In genomic region chr1:31663622-31664452, GRCh38 we compare ENCODE assay signal across 8 cellular contexts. TPM values are rescaled to one million over a fixed set of nuclear protein-coding genes. Genes with fewer than 3 reads are reported as not detected.
DNase-seq lines count a peak whose midpoint lies in the region; ATAC-seq and TF ChIP-seq lines count a peak whose summit lies in the region.

No MANE protein-coding gene starts in this region.

- intact Hi-C loops in mucosa of descending colon (cut with DNase I, micrococcal nuclease): loop anchor here in 1 of 2 donors (5.0 kb wide), 1 partner anchor 123 kb away; no protein-coding TSS in a partner anchor

- no peaks in the 10 kb centered on the region for H3K36me3 ChIP-seq in mucosa of descending colon (ENCODE audit: low read depth)

- peaks cover 3 to 9% of the 10 kb centered on the region in 2 donors for H3K4me1 Mint-ChIP-seq in stimulated activated naive B cell treated with anti-CD40 and anti-IgM and Interleukin-4, amounts not matched to agents 10 μg/mL and 1 μg/mL and 100 μg/mL, for 72 hours

- ATAC-seq in mucosa of descending colon (peak; percentile 42), GM18870 (IDR thresholded peaks at IDR 0.05; ENCODE audit: unreplicated experiment) (no peak)
- peak; percentile 35 to 50 for ATAC-seq in stimulated activated naive B cell treated with anti-CD40 and anti-IgM and Interleukin-4, amounts not matched to agents 10 μg/mL and 1 μg/mL and 100 μg/mL, for 72 hours (replicated peaks)

- H3K27ac Mint-ChIP-seq in stimulated activated naive B cell treated with anti-CD40 and anti-IgM and Interleukin-4, amounts not matched to agents 10 μg/mL and 1 μg/mL and 100 μg/mL, for 72 hours: no peak overlapping the region

- no peaks in the 10 kb centered on the region for H3K36me3 Mint-ChIP-seq in stimulated activated naive B cell treated with anti-CD40 and anti-IgM and Interleukin-4, amounts not matched to agents 10 μg/mL and 1 μg/mL and 100 μg/mL, for 72 hours

- no peaks in the 10 kb centered on the region for H3K9me3 Mint-ChIP-seq in stimulated activated naive B cell treated with anti-CD40 and anti-IgM and Interleukin-4, amounts not matched to agents 10 μg/mL and 1 μg/mL and 100 μg/mL, for 72 hours

- no peak overlapping the region for H3K4me3 ChIP-seq in mucosa of descending colon

- TF ChIP-seq CTCF in mucosa of descending colon (IDR thresholded peaks at IDR 0.05): peak; percentile 84

- DNase-seq in NCI-H1417 (lab: John Stamatoyannopoulos, UW) (peak; percentile 15 to 59 (median 35)), NCI-H1417 treated with DMSO at 0.1 percent for 48 hours (lab: John Stamatoyannopoulos, UW) (no peak), NCI-H128 (lab: John Stamatoyannopoulos, UW; ENCODE audit: unreplicated experiment) (peak; percentile 29), mucosa of descending colon (peak in 2 of 3 donors; percentile 76 to 78)
- DNase-seq in activated CD4-positive, alpha-beta T cell treated with anti-CD3 and anti-CD28 coated beads, Interleukin-2, amount 50 U/mL, for 4 hours: peak; percentile 46 to 47
- DNase-seq in effector CD8-positive, alpha-beta T cell (lab: John Stamatoyannopoulos, UW): peak; percentile 48
- peak; percentile 29 for DNase-seq in stimulated activated naive B cell treated with anti-CD40 and anti-IgM and Interleukin-4, amounts not matched to agents 10 μg/mL and 1 μg/mL and 100 μg/mL, for 72 hours

- peaks cover 18% of the 10 kb centered on the region for H3K4me1 ChIP-seq in mucosa of descending colon (ENCODE audit: low read depth)

- no peaks in the 10 kb centered on the region for H3K9me3 ChIP-seq in mucosa of descending colon

- peaks cover 8 to 16% of the 10 kb centered on the region in 2 donors for H3K27me3 Mint-ChIP-seq in stimulated activated naive B cell treated with anti-CD40 and anti-IgM and Interleukin-4, amounts not matched to agents 10 μg/mL and 1 μg/mL and 100 μg/mL, for 72 hours

- H3K4me3 Mint-ChIP-seq in stimulated activated naive B cell treated with anti-CD40 and anti-IgM and Interleukin-4, amounts not matched to agents 10 μg/mL and 1 μg/mL and 100 μg/mL, for 72 hours: no peak overlapping the region

RNA-seq across cellular contexts. Expression of gene PEF1, which starts 19.2 kb away (rescaled TPM):
- 10 to 100 TPM; 47.5 to 54.5 (median 52.9) TPM for total RNA-seq in mucosa of descending colon

RNA-seq across cellular contexts. Expression of gene COL16A1, which starts 40.0 kb away (rescaled TPM):
- 10 to 100 TPM; 11.2 to 62.9 (median 19.3) TPM for total RNA-seq in mucosa of descending colon

RNA-seq across cellular contexts. Expression of gene HCRTR1, which starts 46.3 kb away (rescaled TPM):
- not detected for total RNA-seq in mucosa of descending colon
